ENCODE assay signal across 19 cellular contexts in genomic region chr10:94172332-94172731, GRCh38.
DNase-seq lines count a peak whose midpoint lies in the region; ATAC-seq and TF ChIP-seq lines count a peak whose summit lies in the region.
"Had no signal": no experiment of that assay in that cellular context is flagged by ENCODE, and none has a peak within 500 bp of the region (broad histone marks: within the 10 kb centered on the region; RNA-seq: fewer than 3 reads in every experiment).

No MANE protein-coding gene starts in this region.

- H4K5ac ChIP-seq in IMR-90 (ENCODE audit: low read depth, low read length): no peak overlapping the region

- no peak overlapping the region for H3K27ac ChIP-seq in IMR-90 (ENCODE audit: insufficient read depth, low read length)
- H3K27ac ChIP-seq in foreskin keratinocyte: no peak overlapping the region

- no peak for TF ChIP-seq POLR2A in IMR-90 (IDR thresholded peaks at IDR 0.05; ENCODE audit: low read depth, low read length)

- no TSS peak for BruUV-seq in IMR-90 (replicated peaks; lab: Mats Ljungman, UMichigan)

- no peak overlapping the region for H2BK20ac ChIP-seq in IMR-90 (ENCODE audit: low read depth, low read length)

- no peak for TF ChIP-seq RAD21 in IMR-90 (IDR thresholded peaks at IDR 0.05; ENCODE audit: low read length)

- dilution Hi-C loops in IMR-90 (cut with HindIII; ENCODE audit: low sequenced_read_pairs, unreplicated experiment): no loop called here

- peak; percentile 27; the same call in 1 of the 2 replicates for ATAC-seq in IMR-90 (ENCODE audit: low read depth)
- peak; percentile 83 for ATAC-seq in foreskin keratinocyte
- no peak for ATAC-seq in activated CD4-positive, alpha-beta T cell treated with anti-CD3 and anti-CD28 coated beads for 36 hours
- ATAC-seq: T-cell had no signal

- H3K27me3 ChIP-seq in IMR-90 (ENCODE audit: control insufficient read depth, insufficient read depth, low read length) (no peaks in the 10 kb centered on the region), foreskin keratinocyte (no peaks in the 10 kb centered on the region)

- peaks cover 6% of the 10 kb centered on the region; the same call in 1 of the 2 replicates for H3K9me1 ChIP-seq in IMR-90 (ENCODE audit: insufficient read depth, low read length)

- H3K79me1 ChIP-seq in IMR-90 (ENCODE audit: low read depth in 1 of 2, low read length in 2 of 2): no peaks in the 10 kb centered on the region

- no peak overlapping the region for H3K9ac ChIP-seq in IMR-90 (ENCODE audit: low read depth, low read length)
- H3K9ac ChIP-seq: SK-N-SH had no signal

- H3K18ac ChIP-seq in IMR-90 (ENCODE audit: low read depth, low read length): no peak overlapping the region

- H3K9me3 Mint-ChIP-seq in activated CD4-positive, alpha-beta T cell treated with anti-CD3 and anti-CD28 coated beads for 36 hours (ENCODE audit: low read depth): no peaks in the 10 kb centered on the region

- H2AK5ac ChIP-seq in IMR-90 (ENCODE audit: low read depth, low read length): no peak overlapping the region

- CTCF ChIA-PET in IMR-90 (lab: Yijun Ruan, JAX): interaction anchor here (1.4 kb wide), 1 partner anchor 11 kb away, joined by 4 read pairs; no protein-coding TSS in a partner anchor
- CTCF ChIA-PET in activated CD4-positive, alpha-beta T cell treated with anti-CD3 and anti-CD28 coated beads for 36 hours (lab: Charles Lee): no interaction called here

- no peak overlapping the region for H3K56ac ChIP-seq in IMR-90 (ENCODE audit: extremely low read depth, insufficient read depth, low read length)

- H3K4me1 ChIP-seq in IMR-90 (ENCODE audit: control insufficient read depth, insufficient read depth, low read length) (peaks cover 6% of the 10 kb centered on the region), foreskin keratinocyte (no peaks in the 10 kb centered on the region)
- H3K4me1 ChIP-seq: Caco-2 had no signal

- H3K27ac Mint-ChIP-seq in activated CD4-positive, alpha-beta T cell treated with anti-CD3 and anti-CD28 coated beads for 36 hours: no peak overlapping the region
- H3K27ac Mint-ChIP-seq: CD14-positive monocyte, T-cell had no signal

- no peaks in the 10 kb centered on the region for H3K9me3 ChIP-seq in IMR-90 (ENCODE audit: control insufficient read depth, insufficient read depth, low read length)
- H3K9me3 ChIP-seq: Caco-2, SK-N-SH had no signal

- no peak overlapping the region for H2BK5ac ChIP-seq in IMR-90 (ENCODE audit: low read depth, low read length, poor library complexity, severe bottlenecking)

- no peaks in the 10 kb centered on the region for H3K36me3 Mint-ChIP-seq in activated CD4-positive, alpha-beta T cell treated with anti-CD3 and anti-CD28 coated beads for 36 hours (ENCODE audit: low read depth)
- H3K36me3 Mint-ChIP-seq: CD14-positive monocyte, T-cell had no signal

- in situ Hi-C loops in IMR-90 (cut with MboI; ENCODE audit: low sequenced_read_pairs): no loop called here

- H2AK9ac ChIP-seq in IMR-90 (replicated peaks; ENCODE audit: low read depth, low read length, poor library complexity): no peak overlapping the region

- no peak overlapping the region for H3K4me3 ChIP-seq in IMR-90 (ENCODE audit: insufficient read depth, low read depth, low read length)

- H4K8ac ChIP-seq in IMR-90 (ENCODE audit: low read depth in 2 of 2, low read length in 2 of 2): no peak overlapping the region

- H3K4me3 Mint-ChIP-seq in activated CD4-positive, alpha-beta T cell treated with anti-CD3 and anti-CD28 coated beads for 36 hours: no peak overlapping the region
- H3K4me3 Mint-ChIP-seq: CD14-positive monocyte, T-cell had no signal

- intact Hi-C loops in IMR-90 (cut with micrococcal nuclease): no loop called here
- intact Hi-C loops in activated CD4-positive, alpha-beta T cell treated with anti-CD3 and anti-CD28 coated beads for 36 hours (cut with DNase I, micrococcal nuclease): no loop called here

- H3K27me3 Mint-ChIP-seq in activated CD4-positive, alpha-beta T cell treated with anti-CD3 and anti-CD28 coated beads for 36 hours: peaks cover 11% of the 10 kb centered on the region

- no peak overlapping the region for H2BK120ac ChIP-seq in IMR-90 (ENCODE audit: low read depth, low read length)

- no peak for TF ChIP-seq CTCF in IMR-90 (conservative IDR thresholded peaks at IDR 0.05; ENCODE audit: low read depth, low read length)
- TF ChIP-seq CTCF in foreskin keratinocyte (conservative IDR thresholded peaks at IDR 0.05): no peak

- H2AFZ ChIP-seq in IMR-90 (replicated peaks; ENCODE audit: low read length, poor library complexity): no peak overlapping the region

- 0 out of 2 replicates have a peak overlapping the region, but pooled peaks have one; percentile 65 for H3K4ac ChIP-seq in IMR-90 (ENCODE audit: low read depth, low read length)

- DNase-seq in ELR (ENCODE audit: low read depth) (peak; percentile 78), IMR-90 (peak; percentile 60), amniotic epithelial cell (ENCODE audit: low read depth) (peak; percentile 16), foreskin keratinocyte (peak; percentile 35 to 69), NCI-H774 (lab: John Stamatoyannopoulos, UW) (no peak), HUDEP-2 (lab: John Stamatoyannopoulos, UW; ENCODE audit: unreplicated experiment in 76 of 76) (no peak), CD1c-positive myeloid dendritic cell (ENCODE audit: extremely low spot score) (no peak)
- no peak for DNase-seq in activated CD4-positive, alpha-beta T cell treated with anti-CD3 and anti-CD28 coated beads for 36 hours
- DNase-seq: ACHN, AML-193, Caco-2, NCI-H1417 treated with DMSO at 0.1 percent for 48 hours, NCI-H2029, NCI-H2171, NCI-H748 treated with DMSO at 0.1 percent for 48 hours, Right ventricle myocardium superior, SK-N-SH, T-cell had no signal

- H2BK15ac ChIP-seq in IMR-90 (ENCODE audit: low read depth, low read length): no peak overlapping the region

- WGBS in IMR-90 (ENCODE audit: extremely low coverage in 2 of 2, insufficient read length in 1 of 2), 2 experiments: no CpG with 5 or more reads among the region's 2 CpGs

- H3K36me3 ChIP-seq in IMR-90 (ENCODE audit: control insufficient read depth, insufficient read depth, low read length): no peaks in the 10 kb centered on the region

- no peak overlapping the region for H4K91ac ChIP-seq in IMR-90 (ENCODE audit: insufficient read depth, low read depth, low read length)

- H3K4me1 Mint-ChIP-seq in activated CD4-positive, alpha-beta T cell treated with anti-CD3 and anti-CD28 coated beads for 36 hours: no peaks in the 10 kb centered on the region
- H3K4me1 Mint-ChIP-seq: CD14-positive monocyte, T-cell had no signal

- 0 out of 2 replicates have a peak overlapping the region, but pooled peaks have one; percentile 85 for H3K14ac ChIP-seq in IMR-90 (replicated peaks; ENCODE audit: low read depth, low read length)

- H3K23ac ChIP-seq in IMR-90 (ENCODE audit: low read depth, low read length): peak overlapping the region; percentile 24; the same call in 1 of the 2 replicates

- no peak overlapping the region for H3K4me2 ChIP-seq in IMR-90 (ENCODE audit: low read depth, low read length)
- H3K4me2 ChIP-seq: SK-N-SH had no signal

- no peaks in the 10 kb centered on the region for H4K20me1 ChIP-seq in IMR-90 (ENCODE audit: insufficient read depth, low read length)

- POLR2A ChIA-PET in IMR-90 (lab: Charles Lee; ENCODE audit: unreplicated experiment): no interaction called here
- POLR2A ChIA-PET in activated CD4-positive, alpha-beta T cell treated with anti-CD3 and anti-CD28 coated beads for 36 hours (lab: Charles Lee): no interaction called here

TF ChIP-seq in IMR-90, 13 proteins besides CTCF, POLR2A, EP300 and RAD21:
- TF ChIP-seq ELK1 (IDR thresholded peaks at IDR 0.05; ENCODE audit: borderline replicate concordance, low read depth, low read length) (no peak), RFX5 (IDR thresholded peaks at IDR 0.05; ENCODE audit: low read depth, low read length) (no peak), RCOR1 (IDR thresholded peaks at IDR 0.05; ENCODE audit: insufficient replicate concordance, low read length) (no peak), MAZ (IDR thresholded peaks at IDR 0.05; ENCODE audit: borderline replicate concordance, low read depth, low read length) (no peak), MAFK (IDR thresholded peaks at IDR 0.05; ENCODE audit: low read depth, low read length) (no peak), CHD1 (IDR thresholded peaks at IDR 0.05; ENCODE audit: low read depth, low read length) (no peak)
- TF ChIP-seq, protein P1, sequence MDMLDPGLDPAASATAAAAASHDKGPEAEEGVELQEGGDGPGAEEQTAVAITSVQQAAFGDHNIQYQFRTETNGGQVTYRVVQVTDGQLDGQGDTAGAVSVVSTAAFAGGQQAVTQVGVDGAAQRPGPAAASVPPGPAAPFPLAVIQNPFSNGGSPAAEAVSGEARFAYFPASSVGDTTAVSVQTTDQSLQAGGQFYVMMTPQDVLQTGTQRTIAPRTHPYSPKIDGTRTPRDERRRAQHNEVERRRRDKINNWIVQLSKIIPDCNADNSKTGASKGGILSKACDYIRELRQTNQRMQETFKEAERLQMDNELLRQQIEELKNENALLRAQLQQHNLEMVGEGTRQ (IDR thresholded peaks at IDR 0.05; ENCODE audit: low read depth, low read length): no peak

Comparison
In these comparisons a context has a peak if more than half of its experiments do, and no peak if none do; other contexts are left out.
1. DNase-seq: peak in ELR (single experiment), IMR-90 (single experiment), amniotic epithelial cell (single experiment) and foreskin keratinocyte (2 of 2); none in NCI-H774 (single experiment), HUDEP-2 (0 of 76), CD1c-positive myeloid dendritic cell (single experiment) and activated CD4-positive, alpha-beta T cell treated with anti-CD3 and anti-CD28 coated beads for 36 hours (single experiment).